11 cellular contexts compared by ENCODE assay signal in the genomic region with DNA sequence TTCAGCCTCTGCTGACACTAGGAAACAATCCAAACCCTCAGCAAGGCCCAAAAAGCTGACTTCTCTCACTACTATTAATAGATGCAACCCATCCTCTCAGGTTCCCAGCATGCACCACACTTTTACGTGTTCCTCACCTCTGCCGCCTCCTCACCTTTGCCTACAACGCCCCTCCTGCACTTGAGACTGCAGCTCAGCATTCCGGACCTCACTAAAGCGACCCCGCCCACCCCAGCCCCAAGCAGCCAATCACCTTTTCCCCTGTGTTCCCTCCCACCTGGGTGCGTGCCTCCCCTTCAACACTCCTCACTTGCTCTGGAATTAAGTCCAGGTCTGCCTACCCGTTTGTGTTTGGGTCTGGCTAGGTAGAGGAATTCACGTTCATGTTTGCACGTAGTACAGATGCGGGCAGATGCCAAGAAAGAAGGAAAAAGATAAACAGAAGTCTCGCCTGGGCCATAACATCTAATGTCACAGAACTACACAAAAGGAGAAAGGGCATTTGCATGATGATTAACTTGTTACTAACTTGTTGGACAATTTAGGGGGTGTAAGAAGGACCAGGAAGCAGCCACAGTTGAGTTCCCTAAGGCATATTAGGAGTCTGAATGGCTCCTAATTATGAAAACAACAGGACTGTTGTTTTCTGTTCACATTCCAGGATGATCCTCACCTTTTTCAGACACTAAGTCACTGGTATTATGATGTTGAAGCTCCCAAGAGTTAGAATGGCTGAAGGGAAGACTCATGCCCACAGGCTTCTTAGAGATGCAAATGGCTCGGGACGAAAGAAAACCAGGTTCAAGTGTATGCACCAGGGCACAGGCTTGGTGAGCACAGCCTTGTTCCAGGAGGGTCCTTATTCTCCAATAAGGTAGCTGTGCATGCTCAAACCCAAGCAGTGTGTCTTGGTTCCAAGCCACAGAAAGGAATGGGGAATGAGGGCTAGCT.
DNase-seq lines count a peak whose midpoint lies in the region; ATAC-seq, FAIRE-seq and TF ChIP-seq lines count a peak whose summit lies in the region.
"Had no signal": no experiment of that assay in that cellular context is flagged by ENCODE, and none has a peak within 500 bp of the region (broad histone marks: within the 10 kb centered on the region; RNA-seq: fewer than 3 reads in every experiment).

No MANE protein-coding gene starts in this region.

- no peaks in the 10 kb centered on the region for H3K27me3 Mint-ChIP-seq in activated naive CD8-positive, alpha-beta T cell treated with anti-CD3 and anti-CD28 coated beads, Interleukin-2, amount 50 U/mL, for 24 hours
- H3K27me3 Mint-ChIP-seq: activated CD4-positive, alpha-beta T cell treated with anti-CD3 and anti-CD28 coated beads, Interleukin-2, amount 10 ng/mL, durations not matched to agents 24 days and 14 days had no signal

- no peak for TF ChIP-seq CTCF in bronchial epithelial cell (IDR thresholded peaks at IDR 0.05; ENCODE audit: insufficient read depth, low read length, severe bottlenecking)

- DNase-seq in bronchial epithelial cell (ENCODE audit: low read depth) = peak; percentile 82
- DNase-seq in islet precursor cell = peak; percentile 97
- DNase-seq in activated naive CD8-positive, alpha-beta T cell treated with anti-CD3 and anti-CD28 coated beads, Interleukin-2, amount 50 U/mL, for 24 hours = no peak
- no peak for DNase-seq in SW480 (ENCODE audit: low spot score)
- DNase-seq: activated CD4-positive, alpha-beta T cell treated with anti-CD3 and anti-CD28 coated beads, Interleukin-2, amount 10 ng/mL, durations not matched to agents 24 days and 14 days; cerebellar nuclear complex; DND-41 had no signal

- H3K9me3 ChIP-seq in HUES6 (ENCODE audit: control insufficient read depth, insufficient read depth, low read depth, low read length) (no peaks in the 10 kb centered on the region), skeletal muscle satellite cell (replicated peaks; ENCODE audit: low read length) (no peaks in the 10 kb centered on the region)

- H3K9me3 Mint-ChIP-seq in activated naive CD8-positive, alpha-beta T cell treated with anti-CD3 and anti-CD28 coated beads, Interleukin-2, amount 50 U/mL, for 24 hours = no peaks in the 10 kb centered on the region
- H3K9me3 Mint-ChIP-seq: activated CD4-positive, alpha-beta T cell treated with anti-CD3 and anti-CD28 coated beads, Interleukin-2, amount 10 ng/mL, durations not matched to agents 24 days and 14 days had no signal

- H3K27ac ChIP-seq in HUES6 (ENCODE audit: low read depth, low read length) = peak overlapping the region; percentile 17; the same call in 1 of the 2 replicates

- H3K4me1 Mint-ChIP-seq in activated naive CD8-positive, alpha-beta T cell treated with anti-CD3 and anti-CD28 coated beads, Interleukin-2, amount 50 U/mL, for 24 hours = peaks cover 27% of the 10 kb centered on the region

- no peak for FAIRE-seq in bronchial epithelial cell (lab: Jason Lieb, UNC)

- H3K4me3 ChIP-seq in HUES6 (ENCODE audit: low read depth, low read length) = peak overlapping the region; percentile 37
- no peak overlapping the region for H3K4me3 ChIP-seq in bronchial epithelial cell (ENCODE audit: low read depth, low read length)
- H3K4me3 ChIP-seq in skeletal muscle satellite cell (ENCODE audit: low read length) = peak overlapping the region; percentile 25

- no peaks in the 10 kb centered on the region for H3K36me3 ChIP-seq in HUES6 (ENCODE audit: control insufficient read depth, insufficient read depth, low read length)
- H3K36me3 ChIP-seq in bronchial epithelial cell (ENCODE audit: control insufficient read depth, insufficient read depth, low read length) = no peaks in the 10 kb centered on the region
- H3K36me3 ChIP-seq in skeletal muscle satellite cell (ENCODE audit: insufficient read depth, low read length) = no peaks in the 10 kb centered on the region

- H3K27ac Mint-ChIP-seq in activated naive CD8-positive, alpha-beta T cell treated with anti-CD3 and anti-CD28 coated beads, Interleukin-2, amount 50 U/mL, for 24 hours = no peak overlapping the region
- H3K27ac Mint-ChIP-seq: activated CD4-positive, alpha-beta T cell treated with anti-CD3 and anti-CD28 coated beads, Interleukin-2, amount 10 ng/mL, durations not matched to agents 24 days and 14 days had no signal

- no peak for ATAC-seq in activated naive CD8-positive, alpha-beta T cell treated with anti-CD3 and anti-CD28 coated beads, Interleukin-2, amount 50 U/mL, for 24 hours
- ATAC-seq in HG02981 (IDR thresholded peaks at IDR 0.05; ENCODE audit: unreplicated experiment) = no peak
- ATAC-seq in GM18907 (IDR thresholded peaks at IDR 0.05; ENCODE audit: unreplicated experiment) = no peak

- no peak overlapping the region for H3K9ac ChIP-seq in HUES6 (ENCODE audit: low read length)
- no peak overlapping the region for H3K9ac ChIP-seq in skeletal muscle satellite cell (ENCODE audit: low read depth, low read length)

- H3K36me3 Mint-ChIP-seq in activated naive CD8-positive, alpha-beta T cell treated with anti-CD3 and anti-CD28 coated beads, Interleukin-2, amount 50 U/mL, for 24 hours (ENCODE audit: low read depth) = no peaks in the 10 kb centered on the region

- no peak overlapping the region for H3K4me3 Mint-ChIP-seq in activated naive CD8-positive, alpha-beta T cell treated with anti-CD3 and anti-CD28 coated beads, Interleukin-2, amount 50 U/mL, for 24 hours
- H3K4me3 Mint-ChIP-seq: activated CD4-positive, alpha-beta T cell treated with anti-CD3 and anti-CD28 coated beads, Interleukin-2, amount 10 ng/mL, durations not matched to agents 24 days and 14 days had no signal

- H3K4me1 ChIP-seq in HUES6 (ENCODE audit: control insufficient read depth, insufficient read depth, low read length) (peaks cover 53% of the 10 kb centered on the region), skeletal muscle satellite cell (ENCODE audit: control insufficient read depth, insufficient read depth, low read length) (peaks cover 32% of the 10 kb centered on the region)

- no peaks in the 10 kb centered on the region for H3K27me3 ChIP-seq in HUES6 (ENCODE audit: control insufficient read depth, insufficient read depth, low read length)
- H3K27me3 ChIP-seq in bronchial epithelial cell (ENCODE audit: control insufficient read depth, insufficient read depth, low read length) = no peaks in the 10 kb centered on the region
- no peaks in the 10 kb centered on the region for H3K27me3 ChIP-seq in skeletal muscle satellite cell (ENCODE audit: control insufficient read depth, insufficient read depth, low read length)

- peak overlapping the region; percentile 57 for H3K4me2 ChIP-seq in skeletal muscle satellite cell (ENCODE audit: low read length)

Comparison
In these comparisons a context has a peak if more than half of its experiments do, and no peak if none do; other contexts are left out.
1. DNase-seq: peak in bronchial epithelial cell (single experiment) and islet precursor cell (single experiment); none in activated naive CD8-positive, alpha-beta T cell treated with anti-CD3 and anti-CD28 coated beads, Interleukin-2, amount 50 U/mL, for 24 hours (single experiment) and SW480 (single experiment).